8 cellular contexts compared by ENCODE assay signal in the genomic region with DNA sequence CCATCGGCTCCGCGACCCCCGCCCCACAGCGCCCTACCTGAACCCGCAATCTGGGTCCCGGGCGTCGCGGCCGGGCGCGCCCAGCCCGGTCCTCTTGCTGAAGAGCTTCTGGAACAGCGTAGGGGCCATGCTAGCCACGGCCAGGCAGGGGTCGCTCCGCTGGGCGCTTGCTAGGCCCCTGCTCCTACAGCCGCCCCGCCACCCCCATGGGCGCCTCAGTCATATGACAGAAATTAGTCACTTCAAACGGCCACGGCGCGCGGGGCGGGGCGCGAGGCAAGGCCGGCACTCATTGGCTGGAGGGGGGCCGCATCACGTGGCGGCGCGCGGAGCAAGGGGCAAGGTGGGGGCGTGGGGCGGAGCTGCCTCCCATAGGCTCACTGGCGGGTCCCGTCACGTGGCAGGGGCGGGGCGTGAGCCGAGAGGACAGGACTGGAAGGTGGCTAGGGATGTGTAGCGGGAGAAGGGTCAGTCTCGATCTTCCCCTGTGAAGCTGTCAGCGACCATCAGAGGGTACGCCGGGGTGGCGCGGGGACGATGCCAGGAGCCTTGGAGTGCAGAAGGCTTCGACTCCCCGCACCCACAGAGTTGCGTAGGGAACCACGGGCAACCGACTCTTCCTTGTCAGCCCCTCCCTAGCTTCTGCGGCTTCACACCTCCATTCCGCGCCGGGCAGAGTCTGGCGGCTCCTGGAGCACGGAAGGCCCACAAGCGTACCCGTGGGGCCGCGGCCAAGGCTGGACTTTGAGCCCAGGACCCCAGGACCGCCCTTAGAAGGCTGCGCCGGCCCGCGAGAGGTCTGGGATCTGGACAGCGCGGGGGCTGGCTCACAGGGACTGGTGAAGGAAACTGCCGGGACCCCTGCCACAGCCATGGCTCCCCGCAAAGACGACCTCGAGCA. TPM values are rescaled to one million over a fixed set of nuclear protein-coding genes. Genes with fewer than 3 reads are reported as not detected.
DNase-seq lines count a peak whose midpoint lies in the region; ATAC-seq and TF ChIP-seq lines count a peak whose summit lies in the region.

TSS of gene FNIP1 (minus strand) at position 225 of the 901 bp plus-strand sequence. CDS start at position 129, 96 bp downstream.

- peak within 1 kb of the TSS; percentile 73 for H3K56ac ChIP-seq in IMR-90 (ENCODE audit: extremely low read depth, insufficient read depth, low read length)

- H3K9me3 ChIP-seq in IMR-90 (ENCODE audit: control insufficient read depth, insufficient read depth, low read length) = no peaks in the 10 kb centered on the region
- H3K9me3 ChIP-seq in mucosa of descending colon = no peaks in the 10 kb centered on the region

- CTCF ChIA-PET in IMR-90 (lab: Yijun Ruan, JAX) = interaction anchor here (0.7 to 1.4 kb wide), 3 partner anchors 10 to 211 kb away, joined by 3 to 7 read pairs (median 3); no protein-coding TSS in a partner anchor

- H3K9me1 ChIP-seq in IMR-90 (ENCODE audit: insufficient read depth, low read length) = no peaks in the 10 kb centered on the region

- H3K9ac ChIP-seq in IMR-90 (ENCODE audit: low read depth, low read length) = peak within 1 kb of the TSS; percentile 94

- intact Hi-C loops in IMR-90 (cut with micrococcal nuclease) (loop anchor here (1.0 to 10.0 kb wide), 4 partner anchors 45 to 362 kb away; no protein-coding TSS in a partner anchor), mucosa of descending colon (cut with DNase I, micrococcal nuclease) (loop anchor here in 1 of 2 donors (5.0 kb wide), 1 partner anchor 160 kb away; the partner anchor contains the start of gene RAPGEF6)

- TF ChIP-seq POLR2A in IMR-90 (IDR thresholded peaks at IDR 0.05; ENCODE audit: low read depth, low read length) = peak; percentile 93

- H4K91ac ChIP-seq in IMR-90 (ENCODE audit: insufficient read depth, low read depth, low read length) = peak within 1 kb of the TSS; percentile 70

- peaks cover 2% of the 10 kb centered on the region; the same call in 1 of the 2 replicates for H3K36me3 ChIP-seq in IMR-90 (ENCODE audit: control insufficient read depth, insufficient read depth, low read length)
- H3K36me3 ChIP-seq in mucosa of descending colon (ENCODE audit: low read depth) = no peaks in the 10 kb centered on the region

- in situ Hi-C loops in IMR-90 (cut with MboI; ENCODE audit: low sequenced_read_pairs) = no loop called here

- no peaks in the 10 kb centered on the region for H3K27me3 ChIP-seq in IMR-90 (ENCODE audit: control insufficient read depth, insufficient read depth, low read length)

- H3K27ac ChIP-seq in IMR-90 (ENCODE audit: insufficient read depth, low read length) = peak within 1 kb of the TSS; percentile 89

- peak within 1 kb of the TSS; percentile 70 for H3K4me2 ChIP-seq in IMR-90 (ENCODE audit: low read depth, low read length)

- H3K4me3 ChIP-seq in IMR-90 (ENCODE audit: insufficient read depth, low read depth, low read length) (peak within 1 kb of the TSS; percentile 88), epithelial cell of esophagus (ENCODE audit: low read length) (peak within 1 kb of the TSS; percentile 75), mucosa of descending colon (peak within 1 kb of the TSS; percentile 92)

- peak within 1 kb of the TSS; percentile 82 for H2BK5ac ChIP-seq in IMR-90 (ENCODE audit: low read depth, low read length, poor library complexity, severe bottlenecking)

- H3K4ac ChIP-seq in IMR-90 (ENCODE audit: low read depth, low read length) = peak within 1 kb of the TSS; percentile 76

- peaks cover 2% of the 10 kb centered on the region for H3K4me1 ChIP-seq in IMR-90 (ENCODE audit: control insufficient read depth, insufficient read depth, low read length)
- H3K4me1 ChIP-seq in mucosa of descending colon (ENCODE audit: low read depth) = peaks cover 3% of the 10 kb centered on the region

- H3K79me1 ChIP-seq in IMR-90 (ENCODE audit: low read depth in 1 of 2, low read length in 2 of 2) = peaks cover 0 to 30% of the 10 kb centered on the region in 2 experiments; a peak in 3 of 4 replicates

- H4K20me1 ChIP-seq in IMR-90 (ENCODE audit: insufficient read depth, low read length) = peaks cover 39% of the 10 kb centered on the region

- TF ChIP-seq CTCF in IMR-90 (conservative IDR thresholded peaks at IDR 0.05; ENCODE audit: low read depth, low read length) = 0 out of 2 replicates have a peak, but pooled peaks have one; percentile 5
- no peak for TF ChIP-seq CTCF in epithelial cell of esophagus (IDR thresholded peaks at IDR 0.05; ENCODE audit: insufficient read depth, low read depth, low read length, missing control alignments)
- TF ChIP-seq CTCF in mucosa of descending colon (IDR thresholded peaks at IDR 0.05) = no peak

- H2BK120ac ChIP-seq in IMR-90 (ENCODE audit: low read depth, low read length) = peak within 1 kb of the TSS; percentile 76

- peak within 1 kb of the TSS; percentile 89 for H2AFZ ChIP-seq in IMR-90 (replicated peaks; ENCODE audit: low read length, poor library complexity)

- H2BK20ac ChIP-seq in IMR-90 (ENCODE audit: low read depth, low read length) = no peak within 1 kb of the TSS

- peak within 1 kb of the TSS; percentile 88 for H3K23ac ChIP-seq in IMR-90 (ENCODE audit: low read depth, low read length)

- H4K8ac ChIP-seq in IMR-90 (ENCODE audit: low read depth in 2 of 2, low read length in 2 of 2) = peak within 1 kb of the TSS; percentile 52 to 65

- ATAC-seq in GM21528 (IDR thresholded peaks at IDR 0.05; ENCODE audit: low FRiP score, unreplicated experiment) = peak; percentile 96
- ATAC-seq in IMR-90 (ENCODE audit: low read depth) = peak; percentile 97
- ATAC-seq in mucosa of descending colon = peak; percentile 97

- POLR2A ChIA-PET in IMR-90 (lab: Charles Lee; ENCODE audit: unreplicated experiment) = interaction anchor here (0.7 kb wide), 1 partner anchor 566 kb away, joined by 4 read pairs; no protein-coding TSS in a partner anchor

- dilution Hi-C loops in IMR-90 (cut with HindIII; ENCODE audit: low sequenced_read_pairs, unreplicated experiment) = no loop called here

- BruUV-seq in IMR-90 (replicated peaks; lab: Mats Ljungman, UMichigan) = no TSS peak

- H4K5ac ChIP-seq in IMR-90 (ENCODE audit: low read depth, low read length) = peak within 1 kb of the TSS; percentile 26

- H2AK5ac ChIP-seq in IMR-90 (ENCODE audit: low read depth, low read length) = peak within 1 kb of the TSS; percentile 59; the same call in 1 of the 2 replicates

- peak within 1 kb of the TSS; percentile 53 for H3K18ac ChIP-seq in IMR-90 (ENCODE audit: low read depth, low read length)

- H2BK15ac ChIP-seq in IMR-90 (ENCODE audit: low read depth, low read length) = peak within 1 kb of the TSS; percentile 7; the same call in 1 of the 3 replicates

- H2AK9ac ChIP-seq in IMR-90 (replicated peaks; ENCODE audit: low read depth, low read length, poor library complexity) = peak within 1 kb of the TSS; percentile 97

- 0% methylated on average over 15 of the region's 79 CpGs; no CpG with 5 or more reads in 1 of the 2 experiments for WGBS in IMR-90 (ENCODE audit: extremely low coverage in 2 of 2, insufficient read length in 1 of 2), 2 experiments

- DNase-seq in DMS 273 (lab: John Stamatoyannopoulos, UW; ENCODE audit: unreplicated experiment) (peak; percentile 99), IMR-90 (peak; percentile 93), OCI-M1 (lab: John Stamatoyannopoulos, UW) (peak; percentile 99), activated T-cell treated with anti-CD3 and anti-CD28 coated beads for 24 hours (ENCODE audit: low read depth) (peak; percentile 98), epithelial cell of esophagus (ENCODE audit: low read depth) (peak; percentile 99), mucosa of descending colon (peak; percentile 100)
- peak; percentile 99 for DNase-seq in stimulated activated CD8-positive, alpha-beta memory T cell treated with anti-CD3 and anti-CD28 coated beads, Interleukin-4, amount 100 ng/mL, for 24 hours (ENCODE audit: low read depth)

- no peak for TF ChIP-seq RAD21 in IMR-90 (IDR thresholded peaks at IDR 0.05; ENCODE audit: low read length)

- H3K14ac ChIP-seq in IMR-90 (replicated peaks; ENCODE audit: low read depth, low read length) = peak within 1 kb of the TSS; percentile 85

TF ChIP-seq in IMR-90, 13 proteins besides CTCF, POLR2A, EP300 and RAD21 (continues in another document):
- no peak for TF ChIP-seq NFE2L2 (IDR thresholded peaks at IDR 0.05; ENCODE audit: low read depth, low read length)
- TF ChIP-seq CHD1 (IDR thresholded peaks at IDR 0.05; ENCODE audit: low read depth, low read length) = peak; percentile 44; the same call in 1 of the 2 replicates
- 0 out of 2 replicates have a peak, but pooled peaks have one; percentile 19 for TF ChIP-seq RFX5 (IDR thresholded peaks at IDR 0.05; ENCODE audit: low read depth, low read length)
- peak; percentile 89 for TF ChIP-seq BHLHE40 (IDR thresholded peaks at IDR 0.05; ENCODE audit: low read depth, low read length)
- TF ChIP-seq MAZ (IDR thresholded peaks at IDR 0.05; ENCODE audit: borderline replicate concordance, low read depth, low read length) = peak; percentile 96
- peak; percentile 66; the same call in 1 of the 2 replicates for TF ChIP-seq FOS (IDR thresholded peaks at IDR 0.05; ENCODE audit: low read depth, low read length)
- TF ChIP-seq, protein P1, sequence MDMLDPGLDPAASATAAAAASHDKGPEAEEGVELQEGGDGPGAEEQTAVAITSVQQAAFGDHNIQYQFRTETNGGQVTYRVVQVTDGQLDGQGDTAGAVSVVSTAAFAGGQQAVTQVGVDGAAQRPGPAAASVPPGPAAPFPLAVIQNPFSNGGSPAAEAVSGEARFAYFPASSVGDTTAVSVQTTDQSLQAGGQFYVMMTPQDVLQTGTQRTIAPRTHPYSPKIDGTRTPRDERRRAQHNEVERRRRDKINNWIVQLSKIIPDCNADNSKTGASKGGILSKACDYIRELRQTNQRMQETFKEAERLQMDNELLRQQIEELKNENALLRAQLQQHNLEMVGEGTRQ (IDR thresholded peaks at IDR 0.05; ENCODE audit: low read depth, low read length) = peak; percentile 100
- TF ChIP-seq MXI1 (IDR thresholded peaks at IDR 0.05; ENCODE audit: borderline replicate concordance, low read depth, low read length) = 0 out of 2 replicates have a peak, but pooled peaks have one; percentile 20
- TF ChIP-seq RCOR1 (IDR thresholded peaks at IDR 0.05; ENCODE audit: insufficient replicate concordance, low read length) = no peak
- no peak for TF ChIP-seq CEBPB (IDR thresholded peaks at IDR 0.05; ENCODE audit: low read depth, low read length)

RNA-seq across cellular contexts. Expression of gene FNIP1, which starts in this region (rescaled TPM):
- total RNA-seq in IMR-90 (2012; rRNA removed) (34.1 and 40.0 TPM in 2 replicates), mucosa of descending colon (10 to 100 TPM; 28.3 to 40.3 (median 33.2) TPM)
- polyA plus RNA-seq in IMR-90 (2012; rRNA removed) = 4.8 and 5.6 TPM in 2 replicates
- 1.5 TPM in 2 replicates for polyA plus RNA-seq in IMR-90 (2012; cell fraction: cytosol; rRNA removed)
- polyA plus RNA-seq in IMR-90 (2012; cell fraction: nucleus; rRNA removed; ENCODE audit: low replicate concordance) = 4.6 and 15.7 TPM in 2 replicates

Comparison
In these comparisons a context has a peak if more than half of its experiments do, and no peak if none do; other contexts are left out.
1. Peak in every context shown above with its lines: DNase-seq, ATAC-seq, H3K4me3 ChIP-seq and H3K27ac ChIP-seq.